1 cellular context compared by ENCODE assay signal in the genomic region with DNA sequence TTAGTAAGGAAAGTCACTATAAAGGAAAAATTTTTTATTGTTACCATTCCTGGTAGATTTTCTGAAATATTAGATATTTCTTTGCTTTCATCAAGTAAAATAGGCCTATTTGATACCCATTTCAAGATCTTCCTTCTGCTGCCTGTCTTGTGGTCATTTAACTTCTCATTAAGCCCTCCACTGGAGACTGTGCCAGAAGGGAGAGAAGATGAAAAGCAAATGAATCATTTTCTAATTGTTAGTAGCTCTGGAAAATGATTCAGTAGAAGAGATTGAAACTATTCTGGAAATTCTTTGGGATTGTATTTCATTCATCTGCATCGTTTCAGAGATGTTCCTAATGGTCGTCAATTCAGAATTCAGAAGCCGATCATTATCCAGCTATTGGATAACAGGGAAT.
TF ChIP-seq lines count a peak whose summit lies in the region.

No MANE protein-coding gene starts in this region.

TF ChIP-seq in IMR-90, 13 proteins besides CTCF, POLR2A, EP300 and RAD21:
- TF ChIP-seq CHD1 (IDR thresholded peaks at IDR 0.05; ENCODE audit: low read depth, low read length) (no peak), CEBPB (IDR thresholded peaks at IDR 0.05; ENCODE audit: low read depth, low read length) (no peak), NFE2L2 (IDR thresholded peaks at IDR 0.05; ENCODE audit: low read depth, low read length) (no peak), BHLHE40 (IDR thresholded peaks at IDR 0.05; ENCODE audit: low read depth, low read length) (no peak), MAZ (IDR thresholded peaks at IDR 0.05; ENCODE audit: borderline replicate concordance, low read depth, low read length) (no peak), MAFK (IDR thresholded peaks at IDR 0.05; ENCODE audit: low read depth, low read length) (no peak), SMC3 (IDR thresholded peaks at IDR 0.05; ENCODE audit: low read depth, low read length) (no peak), RCOR1 (IDR thresholded peaks at IDR 0.05; ENCODE audit: insufficient replicate concordance, low read length) (no peak), RFX5 (IDR thresholded peaks at IDR 0.05; ENCODE audit: low read depth, low read length) (no peak), MXI1 (IDR thresholded peaks at IDR 0.05; ENCODE audit: borderline replicate concordance, low read depth, low read length) (no peak), FOS (IDR thresholded peaks at IDR 0.05; ENCODE audit: low read depth, low read length) (no peak), ELK1 (IDR thresholded peaks at IDR 0.05; ENCODE audit: borderline replicate concordance, low read depth, low read length) (no peak)
- TF ChIP-seq, protein P1, sequence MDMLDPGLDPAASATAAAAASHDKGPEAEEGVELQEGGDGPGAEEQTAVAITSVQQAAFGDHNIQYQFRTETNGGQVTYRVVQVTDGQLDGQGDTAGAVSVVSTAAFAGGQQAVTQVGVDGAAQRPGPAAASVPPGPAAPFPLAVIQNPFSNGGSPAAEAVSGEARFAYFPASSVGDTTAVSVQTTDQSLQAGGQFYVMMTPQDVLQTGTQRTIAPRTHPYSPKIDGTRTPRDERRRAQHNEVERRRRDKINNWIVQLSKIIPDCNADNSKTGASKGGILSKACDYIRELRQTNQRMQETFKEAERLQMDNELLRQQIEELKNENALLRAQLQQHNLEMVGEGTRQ (IDR thresholded peaks at IDR 0.05; ENCODE audit: low read depth, low read length) = no peak
